17 cellular contexts compared by ENCODE assay signal in the genomic region with DNA sequence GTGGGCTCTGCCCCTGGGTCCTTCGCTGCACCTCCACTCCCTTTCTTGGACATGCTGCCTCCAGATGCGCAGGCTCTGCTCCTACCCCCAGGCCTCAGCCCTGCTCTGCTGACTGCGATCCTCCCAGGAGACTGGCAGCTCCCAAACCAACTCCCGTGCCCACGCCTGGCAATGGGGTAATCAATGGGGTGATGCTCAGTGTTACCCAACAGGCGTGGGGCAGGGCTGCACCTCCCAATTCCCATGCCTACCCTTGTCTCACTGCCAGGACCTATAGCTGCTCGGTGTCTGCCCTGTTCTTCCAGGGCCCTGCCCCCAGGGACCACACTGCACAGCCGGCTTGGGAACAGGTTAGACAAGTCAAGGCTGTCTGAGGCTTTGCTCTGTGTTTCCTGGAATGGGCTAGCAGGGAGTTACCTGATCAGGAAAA. TPM values are rescaled to one million over a fixed set of nuclear protein-coding genes. Genes with fewer than 3 reads are reported as not detected.
DNase-seq lines count a peak whose midpoint lies in the region; ATAC-seq, FAIRE-seq and TF ChIP-seq lines count a peak whose summit lies in the region.
"Had no signal": no experiment of that assay in that cellular context is flagged by ENCODE, and none has a peak within 500 bp of the region (broad histone marks: within the 10 kb centered on the region; RNA-seq: fewer than 3 reads in every experiment).

A gene with protein sequence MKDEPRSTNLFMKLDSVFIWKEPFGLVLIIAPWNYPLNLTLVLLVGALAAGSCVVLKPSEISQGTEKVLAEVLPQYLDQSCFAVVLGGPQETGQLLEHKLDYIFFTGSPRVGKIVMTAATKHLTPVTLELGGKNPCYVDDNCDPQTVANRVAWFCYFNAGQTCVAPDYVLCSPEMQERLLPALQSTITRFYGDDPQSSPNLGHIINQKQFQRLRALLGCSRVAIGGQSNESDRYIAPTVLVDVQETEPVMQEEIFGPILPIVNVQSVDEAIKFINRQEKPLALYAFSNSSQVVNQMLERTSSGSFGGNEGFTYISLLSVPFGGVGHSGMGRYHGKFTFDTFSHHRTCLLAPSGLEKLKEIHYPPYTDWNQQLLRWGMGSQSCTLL (minus strand): TSS at position 182 of the 430 bp plus-strand sequence. CDS start 7,688 bp downstream, outside the sequence.

- peak within 1 kb of the TSS; percentile 63; the same call in 1 of the 2 replicates for H3K27ac Mint-ChIP-seq in WTC11
- H3K27ac Mint-ChIP-seq in activated CD4-positive, alpha-beta memory T cell treated with anti-CD3 and anti-CD28 coated beads for 36 hours, result no peak within 1 kb of the TSS
- H3K27ac Mint-ChIP-seq: activated B cell treated with CpG ODN at 0.5 μM for 24 hours; CD4-positive, CD25-positive, alpha-beta regulatory T cell; naive B cell had no signal

- intact Hi-C loops in activated CD4-positive, alpha-beta memory T cell treated with anti-CD3 and anti-CD28 coated beads for 36 hours (cut with micrococcal nuclease), result no loop called here
- intact Hi-C loops in sciatic nerve (cut with DNase I), result no loop called here

- H3K36me3 Mint-ChIP-seq in WTC11, result peaks cover 3% of the 10 kb centered on the region; the same call in 1 of the 2 replicates
- H3K36me3 Mint-ChIP-seq in activated CD4-positive, alpha-beta memory T cell treated with anti-CD3 and anti-CD28 coated beads for 36 hours, result no peaks in the 10 kb centered on the region
- H3K36me3 Mint-ChIP-seq: CD4-positive, CD25-positive, alpha-beta regulatory T cell; naive B cell had no signal

- H3K4me3 ChIP-seq in small intestine (ENCODE audit: low read depth in 1 of 2, low read length in 2 of 2) (no peak within 1 kb of the TSS), tibial nerve (no peak within 1 kb of the TSS)
- H3K4me3 ChIP-seq: right lobe of liver had no signal

- peak; percentile 92 for DNase-seq in HPDE6-E6E7 (ENCODE audit: extremely low spot score)
- DNase-seq in WTC11 (ENCODE audit: low spot score), result no peak
- peak; percentile 24 for DNase-seq in kidney tubule cell (ENCODE audit: low spot score)
- peak; percentile 60 for DNase-seq in small intestine
- DNase-seq in NCI-H1105 (lab: John Stamatoyannopoulos, UW), result no peak
- no peak for DNase-seq in activated CD4-positive, alpha-beta memory T cell treated with anti-CD3 and anti-CD28 coated beads for 36 hours
- no peak for DNase-seq in tibial nerve (ENCODE audit: low spot score in 2 of 2)
- no peak for DNase-seq in sciatic nerve (ENCODE audit: low spot score)
- DNase-seq: activated B cell treated with CpG ODN at 0.5 μM for 24 hours; CD4-positive, CD25-positive, alpha-beta regulatory T cell; H9; MV-4-11; naive B cell; NCI-H82; right lobe of liver; SK-N-SH had no signal

- TF ChIP-seq CTCF in WTC11 (IDR thresholded peaks at IDR 0.05) (no peak), tibial nerve (IDR thresholded peaks at IDR 0.05) (no peak)

- H3K36me3 ChIP-seq in small intestine (ENCODE audit: control insufficient read depth in 2 of 2, insufficient read depth in 2 of 2, low read length in 2 of 2) (no peaks in the 10 kb centered on the region), tibial nerve (no peaks in the 10 kb centered on the region)
- H3K36me3 ChIP-seq: right lobe of liver had no signal

- TF ChIP-seq EP300 in tibial nerve (IDR thresholded peaks at IDR 0.05), result no peak

- H3K4me3 Mint-ChIP-seq in WTC11, result no peak within 1 kb of the TSS
- H3K4me3 Mint-ChIP-seq in activated CD4-positive, alpha-beta memory T cell treated with anti-CD3 and anti-CD28 coated beads for 36 hours, result no peak within 1 kb of the TSS
- H3K4me3 Mint-ChIP-seq: activated B cell treated with CpG ODN at 0.5 μM for 24 hours; CD4-positive, CD25-positive, alpha-beta regulatory T cell; H9; naive B cell had no signal

- TF ChIP-seq POLR2A in tibial nerve (IDR thresholded peaks at IDR 0.05), result no peak

- 28 to 60% (median 40%) methylated on average over 8 of the region's 8 CpGs for WGBS in small intestine, 3 donors
- WGBS in tibial nerve, 2 donors, result 73 to 82% methylated on average over 8 of the region's 8 CpGs

- peak; percentile 91 for ATAC-seq in WTC11
- no peak for ATAC-seq in sciatic nerve

- no peaks in the 10 kb centered on the region; the same call in 1 of the 2 replicates for H3K27me3 Mint-ChIP-seq in WTC11 (ENCODE audit: low read depth)
- peaks cover 11% of the 10 kb centered on the region for H3K27me3 Mint-ChIP-seq in activated CD4-positive, alpha-beta memory T cell treated with anti-CD3 and anti-CD28 coated beads for 36 hours

- POLR2A ChIA-PET in WTC11 (lab: Charles Lee), result no interaction called here
- POLR2A ChIA-PET in activated CD4-positive, alpha-beta memory T cell treated with anti-CD3 and anti-CD28 coated beads for 36 hours (lab: Charles Lee), result no interaction called here

- H3K27me3 ChIP-seq in small intestine (ENCODE audit: control insufficient read depth in 2 of 2, insufficient read depth in 2 of 2, low read length in 2 of 2) (no peaks in the 10 kb centered on the region), tibial nerve (peaks cover 0 to 23% of the 10 kb centered on the region in 2 donors)
- H3K27me3 ChIP-seq: right lobe of liver had no signal

- H3K27ac ChIP-seq in small intestine (ENCODE audit: low read depth in 1 of 2, low read length in 1 of 2), result no peak within 1 kb of the TSS
- H3K27ac ChIP-seq in tibial nerve, result no peak within 1 kb of the TSS
- H3K27ac ChIP-seq: right lobe of liver had no signal

- CTCF ChIA-PET in WTC11 (lab: Charles Lee), result interaction anchor here (0.9 to 4.8 kb wide), 5 partner anchors 15 to 118 kb away, joined by 3 to 18 read pairs (median 5); partner anchors contain the start of gene NUDT8
- CTCF ChIA-PET in activated CD4-positive, alpha-beta memory T cell treated with anti-CD3 and anti-CD28 coated beads for 36 hours (lab: Charles Lee), result no interaction called here

- H3K9me3 ChIP-seq in small intestine (ENCODE audit: control insufficient read depth, low read depth), result no peaks in the 10 kb centered on the region
- no peaks in the 10 kb centered on the region for H3K9me3 ChIP-seq in tibial nerve
- H3K9me3 ChIP-seq: right lobe of liver, SK-N-SH had no signal

- H3K9me3 Mint-ChIP-seq in WTC11, result peaks cover 7% of the 10 kb centered on the region
- H3K9me3 Mint-ChIP-seq in activated CD4-positive, alpha-beta memory T cell treated with anti-CD3 and anti-CD28 coated beads for 36 hours, result peaks cover 2% of the 10 kb centered on the region

- FAIRE-seq in small intestine (lab: Jason Lieb, UNC), result no peak
- FAIRE-seq: colon had no signal

- peaks cover 20% of the 10 kb centered on the region for H3K4me1 Mint-ChIP-seq in WTC11
- no peaks in the 10 kb centered on the region for H3K4me1 Mint-ChIP-seq in activated CD4-positive, alpha-beta memory T cell treated with anti-CD3 and anti-CD28 coated beads for 36 hours (ENCODE audit: low read depth)
- H3K4me1 Mint-ChIP-seq: activated B cell treated with CpG ODN at 0.5 μM for 24 hours; CD4-positive, CD25-positive, alpha-beta regulatory T cell had no signal

- H3K4me1 ChIP-seq in small intestine (ENCODE audit: control insufficient read depth in 2 of 2, insufficient read depth in 1 of 2, low read depth in 1 of 2, low read length in 1 of 2) (no peaks in the 10 kb centered on the region), tibial nerve (no peaks in the 10 kb centered on the region)
- H3K4me1 ChIP-seq: right lobe of liver had no signal

TF ChIP-seq in WTC11, 78 proteins besides CTCF, POLR2A, EP300 and RAD21:
- TF ChIP-seq FOXK1 (CRISPR knock-in tag; IDR thresholded peaks at IDR 0.05), result no peak
- no peak for TF ChIP-seq ZNF219 (CRISPR knock-in tag; IDR thresholded peaks at IDR 0.05; ENCODE audit: borderline replicate concordance)
- no peak for TF ChIP-seq E2F1 (CRISPR knock-in tag; IDR thresholded peaks at IDR 0.05)
- TF ChIP-seq ZNF263 (CRISPR knock-in tag; IDR thresholded peaks at IDR 0.05; ENCODE audit: low read depth), result no peak
- no peak for TF ChIP-seq NFE2L1 (CRISPR knock-in tag; IDR thresholded peaks at IDR 0.05)
- no peak for TF ChIP-seq USF1 (CRISPR knock-in tag; IDR thresholded peaks at IDR 0.05)
- TF ChIP-seq ZBTB21 (CRISPR knock-in tag; IDR thresholded peaks at IDR 0.05; ENCODE audit: borderline replicate concordance), result no peak
- no peak for TF ChIP-seq ZMAT4 (CRISPR knock-in tag; IDR thresholded peaks at IDR 0.05)
- TF ChIP-seq GRHL2 (CRISPR knock-in tag; IDR thresholded peaks at IDR 0.05; ENCODE audit: insufficient replicate concordance, severe bottlenecking), result no peak
- TF ChIP-seq TCF7 (CRISPR knock-in tag; IDR thresholded peaks at IDR 0.05; ENCODE audit: low read depth), result no peak
- no peak for TF ChIP-seq RELA (CRISPR knock-in tag; IDR thresholded peaks at IDR 0.05; ENCODE audit: borderline replicate concordance)
- TF ChIP-seq ZNF121 (CRISPR knock-in tag; IDR thresholded peaks at IDR 0.05), result no peak
- no peak for TF ChIP-seq TEAD1 (CRISPR knock-in tag; IDR thresholded peaks at IDR 0.05)

RNA-seq across cellular contexts. Expression of the gene that starts here (rescaled TPM):
- 0.13 to 0.30 TPM (median 0.30 TPM) in 3 replicates for total RNA-seq in WTC11 (2021)
- polyA plus RNA-seq in small intestine, result under 1 TPM in 1 of 3 donors, not detected in 2; 0.12 TPM
- total RNA-seq in activated CD4-positive, alpha-beta memory T cell treated with anti-CD3 and anti-CD28 coated beads for 36 hours, result not detected
- not detected for total RNA-seq in tibial nerve
- total RNA-seq in sciatic nerve, result not detected
- total RNA-seq: activated B cell treated with CpG ODN at 0.5 μM for 24 hours; CD4-positive, CD25-positive, alpha-beta regulatory T cell; H9; right lobe of liver had no signal
- polyA plus RNA-seq: CD4-positive, CD25-positive, alpha-beta regulatory T cell; SK-N-SH had no signal

Comparison
In these comparisons a context has a peak if more than half of its experiments do, and no peak if none do; other contexts are left out.
1. Peak in ATAC-seq in WTC11; RNA of the gene not detected or under 1 TPM.
2. Peak in DNase-seq in small intestine; RNA of the gene not detected or under 1 TPM.
3. DNase-seq: peak in HPDE6-E6E7 (single experiment) and kidney tubule cell (single experiment); none in WTC11 (single experiment), NCI-H1105 (single experiment), activated CD4-positive, alpha-beta memory T cell treated with anti-CD3 and anti-CD28 coated beads for 36 hours (single experiment), tibial nerve (0 of 2) and sciatic nerve (single experiment).